In genomic region chr9:115691686-115692085, GRCh38 we compare ENCODE assay signal across 15 cellular contexts.
DNase-seq lines count a peak whose midpoint lies in the region; ATAC-seq, FAIRE-seq and TF ChIP-seq lines count a peak whose summit lies in the region.
"Had no signal": no experiment of that assay in that cellular context is flagged by ENCODE, and none has a peak within 500 bp of the region (broad histone marks: within the 10 kb centered on the region; RNA-seq: fewer than 3 reads in every experiment).

No MANE protein-coding gene starts in this region.

- no peak for TF ChIP-seq RAD21 in SK-N-SH (IDR thresholded peaks at IDR 0.05; ENCODE audit: low read length)

- H3K9ac ChIP-seq in SK-N-SH (peak overlapping the region; percentile 96), skeletal muscle satellite cell (ENCODE audit: low read depth, low read length) (peak overlapping the region; percentile 72)

- H3K4me1 ChIP-seq in SK-N-SH (ENCODE audit: control insufficient read depth in 1 of 2, insufficient read depth in 2 of 2, low read depth in 1 of 2, low read length in 1 of 2) (peaks cover 3 to 36% of the 10 kb centered on the region in 2 experiments; a peak in 2 of 4 replicates), skeletal muscle satellite cell (ENCODE audit: control insufficient read depth, insufficient read depth, low read length) (peaks cover 36% of the 10 kb centered on the region)

- peak in 1 of 2 experiments; percentile 76; a peak in 2 of 4 replicates for TF ChIP-seq EP300 in SK-N-SH (IDR thresholded peaks at IDR 0.05; ENCODE audit: borderline replicate concordance in 1 of 2, low read depth in 1 of 2, low read length in 1 of 2)

- H3K79me2 ChIP-seq in SK-N-SH (ENCODE audit: insufficient read depth), result no peaks in the 10 kb centered on the region

- no peaks in the 10 kb centered on the region for H4K20me1 ChIP-seq in SK-N-SH (ENCODE audit: insufficient read depth)

- H3K27ac ChIP-seq in SK-N-SH (ENCODE audit: low read depth in 2 of 2, low read length in 1 of 2), result peak overlapping the region; percentile 90 to 100; a peak in 3 of 4 replicates
- H3K27ac ChIP-seq: SJCRH30 had no signal

- H3K9me2 ChIP-seq in SK-N-SH, result no peaks in the 10 kb centered on the region

- H2AFZ ChIP-seq in SK-N-SH (ENCODE audit: low read depth), result no peak overlapping the region

- no peak for ATAC-seq in HG02884 (IDR thresholded peaks at IDR 0.05; ENCODE audit: unreplicated experiment)
- ATAC-seq in GM19455 (IDR thresholded peaks at IDR 0.05; ENCODE audit: unreplicated experiment), result no peak

- peaks cover 46% of the 10 kb centered on the region for H3F3A ChIP-seq in SK-N-SH (replicated peaks; ENCODE audit: insufficient read depth)

- no peaks in the 10 kb centered on the region for H3K36me3 ChIP-seq in SK-N-SH (replicated peaks in 1 of 2; ENCODE audit: control insufficient read depth in 1 of 2, insufficient read depth in 2 of 2, low read length in 1 of 2)
- no peaks in the 10 kb centered on the region for H3K36me3 ChIP-seq in skeletal muscle satellite cell (ENCODE audit: insufficient read depth, low read length)
- H3K36me3 ChIP-seq: SJCRH30 had no signal

- POLR2A ChIA-PET in SK-N-SH (lab: Yijun Ruan, JAX), result no interaction called here

- H3K4me2 ChIP-seq in SK-N-SH, result peak overlapping the region; percentile 71
- H3K4me2 ChIP-seq in skeletal muscle satellite cell (ENCODE audit: low read length), result peak overlapping the region; percentile 12

- H3K27me3 ChIP-seq in SK-N-SH (ENCODE audit: insufficient read depth), result no peaks in the 10 kb centered on the region
- no peaks in the 10 kb centered on the region for H3K27me3 ChIP-seq in skeletal muscle satellite cell (ENCODE audit: control insufficient read depth, insufficient read depth, low read length)
- H3K27me3 ChIP-seq: SJCRH30 had no signal

- TF ChIP-seq CTCF in SK-N-SH (IDR thresholded peaks at IDR 0.05), result no peak
- no peak for TF ChIP-seq CTCF in fibroblast of mammary gland (conservative IDR thresholded peaks at IDR 0.05; ENCODE audit: control insufficient read depth, insufficient read depth, low read depth, low read length)
- TF ChIP-seq CTCF in D721Med (IDR thresholded peaks at IDR 0.05; ENCODE audit: insufficient read depth, missing control alignments), result no peak

- H3K9me3 ChIP-seq in SK-N-SH (no peaks in the 10 kb centered on the region), skeletal muscle satellite cell (replicated peaks; ENCODE audit: low read length) (no peaks in the 10 kb centered on the region)
- H3K9me3 ChIP-seq: SJCRH30 had no signal

- CTCF ChIA-PET in SK-N-SH (lab: Yijun Ruan, JAX), result interaction anchor here (0.7 to 1.8 kb wide), 2 partner anchors 98 to 799 kb away, joined by 3 to 9 read pairs; no protein-coding TSS in a partner anchor

- WGBS in SK-N-SH (ENCODE audit: low lambda C conversion rate), result 31% methylated on average over 3 of the region's 3 CpGs

- H3K4me3 ChIP-seq in SK-N-SH (ENCODE audit: low read depth in 2 of 2, low read length in 1 of 2) (no peak overlapping the region), fibroblast of mammary gland (ENCODE audit: control insufficient read depth, low read depth, low read length) (peak overlapping the region; percentile 2), skeletal muscle satellite cell (ENCODE audit: low read length) (no peak overlapping the region)
- H3K4me3 ChIP-seq: SJCRH30 had no signal

- no peak for FAIRE-seq in D721Med (lab: Jason Lieb, UNC)

- DNase-seq in GM04504 (ENCODE audit: low read depth), result peak; percentile 72
- DNase-seq in SK-N-SH, result no peak
- DNase-seq in fibroblast of mammary gland (ENCODE audit: low read depth), result peak; percentile 97
- no peak for DNase-seq in D721Med (ENCODE audit: insufficient read length, low spot score)
- DNase-seq in pons (ENCODE audit: low spot score), result no peak
- DNase-seq: activated naive CD4-positive, alpha-beta T cell treated with Interleukin-2 at 50 U/mL for 16 hours; COR-L47; head of caudate nucleus; KG1; left cardiac atrium; NCI-H526; SJCRH30 had no signal

TF ChIP-seq in SK-N-SH, 30 proteins besides CTCF, POLR2A, EP300 and RAD21 (continues in another document):
- TF ChIP-seq JUND (IDR thresholded peaks at IDR 0.05), result peak; percentile 71
- no peak for TF ChIP-seq MAX (IDR thresholded peaks at IDR 0.05; ENCODE audit: low read depth)
- peak; percentile 19; the same call in 1 of the 2 replicates for TF ChIP-seq PBX3 (IDR thresholded peaks at IDR 0.05)
- no peak for TF ChIP-seq TAF1 (IDR thresholded peaks at IDR 0.05; ENCODE audit: borderline replicate concordance, low read depth, low read length)
- no peak for TF ChIP-seq USF2 (IDR thresholded peaks at IDR 0.05; ENCODE audit: borderline replicate concordance, low read depth, low read length)
- TF ChIP-seq ZBTB33 (IDR thresholded peaks at IDR 0.05; ENCODE audit: borderline replicate concordance, low read depth), result no peak
- TF ChIP-seq IRF3 (IDR thresholded peaks at IDR 0.05; ENCODE audit: low read depth, low read length), result no peak
- TF ChIP-seq POLR2AphosphoS5 (IDR thresholded peaks at IDR 0.05; ENCODE audit: low read depth, low read length), result 0 out of 2 replicates have a peak, but pooled peaks have one; percentile 5
- peak; percentile 83 for TF ChIP-seq FOSL2 (IDR thresholded peaks at IDR 0.05; ENCODE audit: borderline replicate concordance, low read depth)
- TF ChIP-seq YY1 (IDR thresholded peaks at IDR 0.05; ENCODE audit: low read depth), result no peak
- no peak for TF ChIP-seq REST (IDR thresholded peaks at IDR 0.05; ENCODE audit: low read depth, low read length)

Comparison
In these comparisons a context has a peak if more than half of its experiments do, and no peak if none do; other contexts are left out.
1. DNase-seq: peak in GM04504 (single experiment) and fibroblast of mammary gland (single experiment); none in SK-N-SH (single experiment), D721Med (single experiment) and pons (single experiment).